In the genomic region with DNA sequence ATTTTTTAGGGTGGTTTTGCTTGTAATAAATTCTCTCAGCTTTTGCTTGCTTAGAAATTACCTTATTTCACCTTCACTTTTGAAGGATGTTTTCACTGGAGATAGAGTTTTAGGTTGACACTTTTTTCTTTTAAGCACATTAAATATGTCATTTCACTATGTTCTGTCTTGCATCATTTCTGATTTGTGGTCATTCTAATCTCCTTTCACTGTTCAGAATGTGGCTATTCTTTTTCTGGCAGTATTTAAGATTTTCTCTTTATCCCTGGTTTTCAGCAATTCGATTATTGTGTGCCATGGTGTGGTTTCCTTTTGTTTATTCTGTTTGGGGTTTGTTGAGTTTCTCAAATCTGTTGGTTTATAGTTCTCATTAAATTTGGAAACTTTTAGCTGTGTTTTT, we compare ENCODE assay signal across 24 cellular contexts.
"Had no signal": no experiment of that assay in that cellular context is flagged by ENCODE, and none has a peak within 500 bp of the region (broad histone marks: within the 10 kb centered on the region; RNA-seq: fewer than 3 reads in every experiment).

No MANE protein-coding gene starts in this region.

- H3K4me1 ChIP-seq: gastroesophageal sphincter had no signal

- H3K36me3 ChIP-seq: gastroesophageal sphincter had no signal

- H3K9me3 ChIP-seq: body of pancreas had no signal

- ATAC-seq: activated CD4-positive, alpha-beta T cell treated with anti-CD3 and anti-CD28 coated beads for 36 hours; activated CD8-positive, alpha-beta memory T cell treated with anti-CD3 and anti-CD28 coated beads, Interleukin-2, amount 10 ng/mL, durations not matched to agents 7 days and 5 days; activated CD8-positive, alpha-beta T cell treated with anti-CD3 and anti-CD28 coated beads, Interleukin-2, amount 10 ng/mL, durations not matched to agents 7 days and 5 days; activated naive CD8-positive, alpha-beta T cell treated with anti-CD3 and anti-CD28 coated beads, Interleukin-2, amount 50 U/mL, for 24 hours; body of pancreas; esophagus mucosa; gastroesophageal sphincter had no signal

- H3K27me3 ChIP-seq: body of pancreas, gastroesophageal sphincter had no signal

- H3K27ac ChIP-seq: body of pancreas, gastroesophageal sphincter had no signal

- H3K4me3 ChIP-seq: body of pancreas, gastroesophageal sphincter had no signal

- DNase-seq: activated CD4-positive, alpha-beta memory T cell treated with anti-CD3 and anti-CD28 coated beads for 36 hours; activated CD4-positive, alpha-beta T cell treated with anti-CD3 and anti-CD28 coated beads for 36 hours; activated CD4-positive, alpha-beta T cell treated with anti-CD3 and anti-CD28 coated beads, Interleukin-2, amount 10 ng/mL, durations not matched to agents 24 days and 14 days; activated CD4-positive, CD25-positive, alpha-beta regulatory T cell; activated CD4-positive, CD25-positive, alpha-beta regulatory T cell treated with anti-CD3 and anti-CD28 coated beads, Interleukin-2, amount 50 U/mL, for 72 hours; activated CD8-positive, alpha-beta memory T cell treated with anti-CD3 and anti-CD28 coated beads, Interleukin-2, amount 10 ng/mL, durations not matched to agents 7 days and 5 days; activated CD8-positive, alpha-beta memory T cell treated with anti-CD3 and anti-CD28 coated beads, Interleukin-2, amount 50 U/mL, for 4 hours; activated CD8-positive, alpha-beta T cell treated with anti-CD3 and anti-CD28 coated beads, Interleukin-2, amount 10 ng/mL, durations not matched to agents 7 days and 5 days; activated effector memory CD4-positive, alpha-beta T cell treated with anti-CD3 and anti-CD28 coated beads, Interleukin-2, amount 50 U/mL, for 16 hours; activated naive CD4-positive, alpha-beta T cell treated with anti-CD3 and anti-CD28 coated beads for 36 hours; activated naive CD8-positive, alpha-beta T cell treated with anti-CD3 and anti-CD28 coated beads for 36 hours; activated naive CD8-positive, alpha-beta T cell treated with anti-CD3 and anti-CD28 coated beads, Interleukin-2, amount 50 U/mL, for 24 hours; activated T-cell treated with anti-CD3 and anti-CD28 coated beads, Interleukin-2, amount 50 U/mL, for 1 hour; activated T-cell treated with anti-CD3 and anti-CD28 coated beads, Interleukin-2, amount 50 U/mL, for 48 hours; amniotic stem cell; aorta; body of pancreas; caudate nucleus; cortex of kidney; effector CD8-positive, alpha-beta T cell; foreskin melanocyte; T-helper 2 cell had no signal
